13 cellular contexts compared by ENCODE assay signal in genomic region chr6:8939615-8940014, GRCh38.
DNase-seq lines count a peak whose midpoint lies in the region; ATAC-seq lines count a peak whose summit lies in the region.
"Had no signal": no experiment of that assay in that cellular context is flagged by ENCODE, and none has a peak within 500 bp of the region (broad histone marks: within the 10 kb centered on the region; RNA-seq: fewer than 3 reads in every experiment).

No MANE protein-coding gene starts in this region.

- DNase-seq in DMS53 (lab: John Stamatoyannopoulos, UW) (peak; percentile 94), NCI-H748 treated with DMSO at 0.1 percent for 48 hours (lab: John Stamatoyannopoulos, UW) (peak; percentile 99), kidney tubule cell (ENCODE audit: low spot score) (peak; percentile 15), HK-2 (ENCODE audit: unreplicated experiment) (no peak), cerebellar nuclear complex (lab: John Stamatoyannopoulos, UW) (no peak), KG1 (lab: John Stamatoyannopoulos, UW) (no peak)
- DNase-seq: activated CD8-positive, alpha-beta memory T cell treated with anti-CD3 and anti-CD28 coated beads, Interleukin-2, amount 10 ng/mL, durations not matched to agents 7 days and 5 days; BE2C; foreskin keratinocyte; KBM-7; natural killer cell had no signal

- peak; percentile 64 for ATAC-seq in HG03432 (IDR thresholded peaks at IDR 0.05; ENCODE audit: unreplicated experiment)
- ATAC-seq in GM21529 (IDR thresholded peaks at IDR 0.05; ENCODE audit: unreplicated experiment) = no peak
- ATAC-seq: activated CD8-positive, alpha-beta memory T cell treated with anti-CD3 and anti-CD28 coated beads, Interleukin-2, amount 10 ng/mL, durations not matched to agents 7 days and 5 days; foreskin keratinocyte; natural killer cell had no signal

Comparison
In these comparisons a context has a peak if more than half of its experiments do, and no peak if none do; other contexts are left out.
1. DNase-seq: peak in DMS53 (single experiment), NCI-H748 treated with DMSO at 0.1 percent for 48 hours (single experiment) and kidney tubule cell (single experiment); none in HK-2 (single experiment), cerebellar nuclear complex (0 of 2) and KG1 (single experiment).